31 cellular contexts compared by ENCODE assay signal in genomic region chr9:109278216-109278615, GRCh38.
"Had no signal": no experiment of that assay in that cellular context is flagged by ENCODE, and none has a peak within 500 bp of the region (broad histone marks: within the 10 kb centered on the region; RNA-seq: fewer than 3 reads in every experiment).

No MANE protein-coding gene starts in this region.

- DNase-seq: activated B cell treated with CpG ODN at 0.5 μM for 24 hours; activated CD4-positive, alpha-beta memory T cell treated with anti-CD3 and anti-CD28 coated beads for 36 hours; activated CD4-positive, alpha-beta T cell treated with anti-CD3 and anti-CD28 coated beads for 4 hours; activated CD4-positive, alpha-beta T cell treated with anti-CD3 and anti-CD28 coated beads, Interleukin-2, amount 50 U/mL, for 1 hour; activated CD4-positive, CD25-positive, alpha-beta regulatory T cell treated with anti-CD3 and anti-CD28 coated beads, Interleukin-2, amount 50 U/mL, for 72 hours; activated CD8-positive, alpha-beta memory T cell treated with anti-CD3 and anti-CD28 coated beads, Interleukin-2, amount 50 U/mL, for 4 hours; activated effector memory CD4-positive, alpha-beta T cell treated with Interleukin-2 at 50 U/mL for 16 hours; activated naive CD4-positive, alpha-beta T cell treated with anti-CD3 and anti-CD28 coated beads, Interleukin-2, amount 10 ng/mL, durations not matched to agents 7 days and 5 days; activated naive CD8-positive, alpha-beta T cell treated with anti-CD3 and anti-CD28 coated beads, Interleukin-2, amount 50 U/mL, for 24 hours; activated T-cell treated with anti-CD3 and anti-CD28 coated beads for 4 hours; activated T-cell treated with anti-CD3 and anti-CD28 coated beads, Interleukin-2, amount 50 U/mL, for 4 hours; anterior cingulate cortex; brain microvascular endothelial cell; MM.1S; MV-4-11; NCI-H1092; NCI-H1436 treated with DMSO at 0.1 percent for 48 hours; NCI-H345; NCI-H510A treated with DMSO at 0.1 percent for 48 hours; NCI-H526 treated with DMSO at 0.1 percent for 48 hours; NCI-H774; OCI-M1; SJCRH30; SK-N-SH had no signal

- H3K27me3 ChIP-seq: brain microvascular endothelial cell, cardiac muscle cell, SJCRH30 had no signal

- H3K4me3 Mint-ChIP-seq: activated B cell treated with CpG ODN at 0.5 μM for 24 hours; activated CD4-positive, alpha-beta memory T cell treated with anti-CD3 and anti-CD28 coated beads for 36 hours; activated naive CD4-positive, alpha-beta T cell treated with anti-CD3 and anti-CD28 coated beads, Interleukin-2, amount 10 ng/mL, durations not matched to agents 7 days and 5 days; activated naive CD8-positive, alpha-beta T cell; activated naive CD8-positive, alpha-beta T cell treated with anti-CD3 and anti-CD28 coated beads, Interleukin-2, amount 50 U/mL, for 24 hours; activated T-cell treated with anti-CD3 and anti-CD28 coated beads, Interleukin-2, amount 50 U/mL, for 4 hours; activated T-helper 1 cell treated with anti-CD3 and anti-CD28 coated beads, Interleukin-12 subunit alpha, Interleukin-12 subunit beta, Interleukin-2, Interleukin-4 antibody, amounts not matched to agents 30 ng/mL and 10 ng/mL and 1 ng/mL, durations not matched to agents 14 hours and 24 hours and 36 hours; central memory CD8-positive, alpha-beta T cell; T-helper 1 cell treated with Interleukin-12 subunit alpha and Interleukin-12 subunit beta and Interleukin-4 antibody, amounts not matched to agents 30 μg/mL and 1 μg/mL, for 36 hours; T-helper 2 cell treated with Interferon-gamma antibody and Interleukin-4, amounts not matched to agents 5 μg/mL and 100 μg/mL, for 36 hours had no signal

- H3K4me1 Mint-ChIP-seq: activated B cell treated with CpG ODN at 0.5 μM for 24 hours; activated naive CD4-positive, alpha-beta T cell treated with anti-CD3 and anti-CD28 coated beads, Interleukin-2, amount 10 ng/mL, durations not matched to agents 7 days and 5 days; activated naive CD8-positive, alpha-beta T cell treated with anti-CD3 and anti-CD28 coated beads, Interleukin-2, amount 50 U/mL, for 24 hours; central memory CD8-positive, alpha-beta T cell had no signal

- H3K4me1 ChIP-seq: SJCRH30 had no signal

- H3K36me3 ChIP-seq: brain microvascular endothelial cell, cardiac muscle cell, SJCRH30 had no signal

- H3K36me3 Mint-ChIP-seq: activated CD4-positive, alpha-beta memory T cell treated with anti-CD3 and anti-CD28 coated beads for 36 hours; activated naive CD4-positive, alpha-beta T cell treated with anti-CD3 and anti-CD28 coated beads, Interleukin-2, amount 10 ng/mL, durations not matched to agents 7 days and 5 days; activated naive CD8-positive, alpha-beta T cell had no signal

- H3K9me3 ChIP-seq: SJCRH30, SK-N-SH had no signal

- ATAC-seq: activated naive CD8-positive, alpha-beta T cell treated with anti-CD3 and anti-CD28 coated beads, Interleukin-2, amount 50 U/mL, for 24 hours; activated T-cell treated with anti-CD3 and anti-CD28 coated beads, Interleukin-2, amount 50 U/mL, for 4 hours had no signal

- H3K27ac Mint-ChIP-seq: activated B cell treated with CpG ODN at 0.5 μM for 24 hours; activated CD4-positive, alpha-beta memory T cell treated with anti-CD3 and anti-CD28 coated beads for 36 hours; activated naive CD4-positive, alpha-beta T cell treated with anti-CD3 and anti-CD28 coated beads, Interleukin-2, amount 10 ng/mL, durations not matched to agents 7 days and 5 days; activated naive CD8-positive, alpha-beta T cell; activated naive CD8-positive, alpha-beta T cell treated with anti-CD3 and anti-CD28 coated beads, Interleukin-2, amount 50 U/mL, for 24 hours; activated T-helper 1 cell treated with anti-CD3 and anti-CD28 coated beads, Interleukin-12 subunit alpha, Interleukin-12 subunit beta, Interleukin-2, Interleukin-4 antibody, amounts not matched to agents 30 ng/mL and 10 ng/mL and 1 ng/mL, durations not matched to agents 14 hours and 24 hours and 36 hours; T-helper 1 cell treated with Interleukin-12 subunit alpha and Interleukin-12 subunit beta and Interleukin-4 antibody, amounts not matched to agents 30 μg/mL and 1 μg/mL, for 36 hours; T-helper 2 cell treated with Interferon-gamma antibody and Interleukin-4, amounts not matched to agents 5 μg/mL and 100 μg/mL, for 36 hours had no signal

- H3K4me3 ChIP-seq: cardiac muscle cell, SJCRH30 had no signal

- H3K27ac ChIP-seq: brain microvascular endothelial cell, cardiac muscle cell, KMS-11, SJCRH30 had no signal

- H3K9me3 Mint-ChIP-seq: activated B cell treated with CpG ODN at 0.5 μM for 24 hours; activated CD4-positive, alpha-beta memory T cell treated with anti-CD3 and anti-CD28 coated beads for 36 hours; activated naive CD4-positive, alpha-beta T cell treated with anti-CD3 and anti-CD28 coated beads, Interleukin-2, amount 10 ng/mL, durations not matched to agents 7 days and 5 days; activated naive CD8-positive, alpha-beta T cell treated with anti-CD3 and anti-CD28 coated beads, Interleukin-2, amount 50 U/mL, for 24 hours; activated T-cell treated with anti-CD3 and anti-CD28 coated beads, Interleukin-2, amount 50 U/mL, for 4 hours; activated T-helper 1 cell treated with anti-CD3 and anti-CD28 coated beads, Interleukin-12 subunit alpha, Interleukin-12 subunit beta, Interleukin-2, Interleukin-4 antibody, amounts not matched to agents 30 ng/mL and 10 ng/mL and 1 ng/mL, durations not matched to agents 14 hours and 24 hours and 36 hours; central memory CD8-positive, alpha-beta T cell; T-helper 1 cell treated with Interleukin-12 subunit alpha and Interleukin-12 subunit beta and Interleukin-4 antibody, amounts not matched to agents 30 μg/mL and 1 μg/mL, for 36 hours; T-helper 2 cell treated with Interferon-gamma antibody and Interleukin-4, amounts not matched to agents 5 μg/mL and 100 μg/mL, for 36 hours had no signal
